8 cellular contexts compared by ENCODE assay signal in the genomic region with DNA sequence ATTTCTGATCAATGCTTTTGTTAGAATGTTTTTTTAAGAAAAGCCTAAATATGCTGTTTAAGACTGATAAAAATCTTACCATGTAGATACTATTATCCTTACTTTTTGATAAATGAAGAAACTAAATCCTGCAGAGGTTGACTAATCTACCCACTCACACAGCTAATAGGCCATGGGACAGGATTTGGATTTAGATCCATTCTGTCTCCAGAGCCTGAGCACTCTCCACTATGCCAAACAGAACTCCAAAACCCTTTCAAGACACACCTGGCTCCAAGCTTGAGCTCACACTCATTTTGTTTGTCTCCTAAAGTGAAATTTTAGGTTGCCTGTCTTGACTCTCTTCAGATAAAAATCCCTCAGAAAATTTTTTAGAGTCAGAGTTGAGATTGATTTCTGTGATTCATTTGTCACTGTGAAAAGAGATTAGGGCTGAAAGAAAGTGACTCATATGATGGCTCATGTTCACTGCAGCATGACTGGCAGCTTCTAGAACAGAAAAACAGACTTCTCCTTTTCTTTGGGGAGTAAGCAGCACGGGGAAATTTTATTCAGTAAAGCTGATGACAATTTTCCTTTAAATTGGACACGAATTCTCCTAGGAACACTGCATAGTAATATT.
A peak's percentile ranks its signal among the peaks of the same experiment; 100 is the strongest.
DNase-seq lines count a peak whose midpoint lies in the region; ATAC-seq and TF ChIP-seq lines count a peak whose summit lies in the region.

No MANE protein-coding gene starts in this region.

- H3K27me3 ChIP-seq in brain microvascular endothelial cell (replicated peaks) (no peaks in the 10 kb centered on the region), skeletal muscle satellite cell (ENCODE audit: control insufficient read depth, insufficient read depth, low read length) (no peaks in the 10 kb centered on the region)

- peak; percentile 83 for ATAC-seq in GM21528 (IDR thresholded peaks at IDR 0.05; ENCODE audit: low FRiP score, unreplicated experiment)

- peak overlapping the region; percentile 62 for H3K9ac ChIP-seq in skeletal muscle satellite cell (ENCODE audit: low read depth, low read length)

- H3K27ac ChIP-seq in brain microvascular endothelial cell = peak overlapping the region; percentile 74

- H3K4me2 ChIP-seq in skeletal muscle satellite cell (ENCODE audit: low read length) = peak overlapping the region; percentile 73

- in situ Hi-C loops in brain microvascular endothelial cell (cut with HindIII; ENCODE audit: low pct_ligation_motif_present, low sequenced_read_pairs) = no loop called here

- H3K4me3 ChIP-seq in brain microvascular endothelial cell (ENCODE audit: low read depth, low read length) = no peak overlapping the region
- H3K4me3 ChIP-seq in skeletal muscle satellite cell (ENCODE audit: low read length) = peak overlapping the region; percentile 20

- no peaks in the 10 kb centered on the region for H3K36me3 ChIP-seq in brain microvascular endothelial cell (replicated peaks)
- H3K36me3 ChIP-seq in skeletal muscle satellite cell (ENCODE audit: insufficient read depth, low read length) = no peaks in the 10 kb centered on the region

- no peaks in the 10 kb centered on the region for H3K9me3 ChIP-seq in skeletal muscle satellite cell (replicated peaks; ENCODE audit: low read length)

- DNase-seq in ELR (ENCODE audit: low read depth) = peak; percentile 52
- peak; percentile 7 for DNase-seq in HS-27A (ENCODE audit: low read depth)
- peak; percentile 79 for DNase-seq in brain microvascular endothelial cell
- DNase-seq in NCI-H128 (lab: John Stamatoyannopoulos, UW; ENCODE audit: unreplicated experiment) = no peak
- DNase-seq in activated CD4-positive, CD25-positive, alpha-beta regulatory T cell treated with anti-CD3 and anti-CD28 coated beads, Interleukin-2, amount 50 U/mL, for 72 hours = no peak
- DNase-seq in activated effector memory CD4-positive, alpha-beta T cell treated with Interleukin-2 at 50 U/mL for 16 hours = no peak

- H3K4me1 ChIP-seq in skeletal muscle satellite cell (ENCODE audit: control insufficient read depth, insufficient read depth, low read length) = peaks cover 33% of the 10 kb centered on the region

- TF ChIP-seq CTCF in brain microvascular endothelial cell (IDR thresholded peaks at IDR 0.05; ENCODE audit: low read depth, low read length, missing control alignments) = no peak

Comparison
In these comparisons a context has a peak if more than half of its experiments do, and no peak if none do; other contexts are left out.
1. DNase-seq: peak in ELR (single experiment), HS-27A (single experiment) and brain microvascular endothelial cell (single experiment); none in NCI-H128 (single experiment), activated CD4-positive, CD25-positive, alpha-beta regulatory T cell treated with anti-CD3 and anti-CD28 coated beads, Interleukin-2, amount 50 U/mL, for 72 hours (single experiment) and activated effector memory CD4-positive, alpha-beta T cell treated with Interleukin-2 at 50 U/mL for 16 hours (single experiment).